In the genomic region with DNA sequence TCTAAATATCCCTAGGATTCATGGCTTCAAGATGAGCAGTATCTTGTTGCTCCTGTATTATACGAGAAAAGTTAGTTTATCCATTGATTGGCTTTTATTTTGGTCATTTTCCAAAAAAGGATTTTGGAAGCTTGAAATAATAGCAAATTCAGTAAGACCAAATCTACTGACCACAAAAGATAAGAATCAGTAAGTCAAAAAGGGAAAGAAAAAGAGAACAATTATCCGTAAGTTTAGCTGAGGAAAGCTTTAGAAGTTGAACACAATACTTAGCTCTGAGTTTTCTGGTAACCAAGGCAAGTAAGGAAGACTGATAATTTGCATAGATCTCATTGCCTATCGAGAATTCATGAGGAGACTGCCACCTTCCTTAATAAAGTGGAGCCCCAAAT, we compare ENCODE assay signal across 1 cellular context.
TF ChIP-seq lines count a peak whose summit lies in the region.

No MANE protein-coding gene starts in this region.

TF ChIP-seq in IMR-90, 13 proteins besides CTCF, POLR2A, EP300 and RAD21:
- TF ChIP-seq RCOR1 (IDR thresholded peaks at IDR 0.05; ENCODE audit: insufficient replicate concordance, low read length): no peak
- TF ChIP-seq, protein P1, sequence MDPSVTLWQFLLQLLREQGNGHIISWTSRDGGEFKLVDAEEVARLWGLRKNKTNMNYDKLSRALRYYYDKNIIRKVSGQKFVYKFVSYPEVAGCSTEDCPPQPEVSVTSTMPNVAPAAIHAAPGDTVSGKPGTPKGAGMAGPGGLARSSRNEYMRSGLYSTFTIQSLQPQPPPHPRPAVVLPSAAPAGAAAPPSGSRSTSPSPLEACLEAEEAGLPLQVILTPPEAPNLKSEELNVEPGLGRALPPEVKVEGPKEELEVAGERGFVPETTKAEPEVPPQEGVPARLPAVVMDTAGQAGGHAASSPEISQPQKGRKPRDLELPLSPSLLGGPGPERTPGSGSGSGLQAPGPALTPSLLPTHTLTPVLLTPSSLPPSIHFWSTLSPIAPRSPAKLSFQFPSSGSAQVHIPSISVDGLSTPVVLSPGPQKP (IDR thresholded peaks at IDR 0.05; ENCODE audit: borderline replicate concordance, low read depth, low read length): no peak
- TF ChIP-seq CHD1 (IDR thresholded peaks at IDR 0.05; ENCODE audit: low read depth, low read length): no peak
- TF ChIP-seq CEBPB (IDR thresholded peaks at IDR 0.05; ENCODE audit: low read depth, low read length): no peak
- TF ChIP-seq, protein P2, sequence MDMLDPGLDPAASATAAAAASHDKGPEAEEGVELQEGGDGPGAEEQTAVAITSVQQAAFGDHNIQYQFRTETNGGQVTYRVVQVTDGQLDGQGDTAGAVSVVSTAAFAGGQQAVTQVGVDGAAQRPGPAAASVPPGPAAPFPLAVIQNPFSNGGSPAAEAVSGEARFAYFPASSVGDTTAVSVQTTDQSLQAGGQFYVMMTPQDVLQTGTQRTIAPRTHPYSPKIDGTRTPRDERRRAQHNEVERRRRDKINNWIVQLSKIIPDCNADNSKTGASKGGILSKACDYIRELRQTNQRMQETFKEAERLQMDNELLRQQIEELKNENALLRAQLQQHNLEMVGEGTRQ (IDR thresholded peaks at IDR 0.05; ENCODE audit: low read depth, low read length): no peak
- no peak for TF ChIP-seq FOS (IDR thresholded peaks at IDR 0.05; ENCODE audit: low read depth, low read length)
- no peak for TF ChIP-seq BHLHE40 (IDR thresholded peaks at IDR 0.05; ENCODE audit: low read depth, low read length)
- no peak for TF ChIP-seq NFE2L2 (IDR thresholded peaks at IDR 0.05; ENCODE audit: low read depth, low read length)
- no peak for TF ChIP-seq MAZ (IDR thresholded peaks at IDR 0.05; ENCODE audit: borderline replicate concordance, low read depth, low read length)
